In genomic region chr11:132245558-132246385, GRCh38 we compare ENCODE assay signal across 15 cellular contexts.
DNase-seq lines count a peak whose midpoint lies in the region; ATAC-seq lines count a peak whose summit lies in the region.
"Had no signal": no experiment of that assay in that cellular context is flagged by ENCODE, and none has a peak within 500 bp of the region (broad histone marks: within the 10 kb centered on the region; RNA-seq: fewer than 3 reads in every experiment).

No MANE protein-coding gene starts in this region.

- in situ Hi-C loops in G401 (cut with HindIII; ENCODE audit: low sequenced_read_pairs), result no loop called here

- DNase-seq in G401 (ENCODE audit: low spot score) (peak; percentile 83), cerebellar cortex (ENCODE audit: low spot score) (peak; percentile 79), iPS-NIHi7 (ENCODE audit: extremely low spot score) (peak; percentile 29), putamen (ENCODE audit: low spot score) (peak; percentile 60), NCI-H226 (no peak), NCI-H524 treated with DMSO at 0.1 percent for 48 hours (lab: John Stamatoyannopoulos, UW) (no peak)
- DNase-seq: AML-193; CD4-positive, alpha-beta T cell; DMS79; GDM1; NCI-H1436; NCI-H2227 treated with DMSO at 0.1 percent for 48 hours; NCI-H69 had no signal

- ATAC-seq in HG02870 (IDR thresholded peaks at IDR 0.05; ENCODE audit: unreplicated experiment) (no peak), HG03175 (IDR thresholded peaks at IDR 0.05; ENCODE audit: unreplicated experiment) (no peak)

Comparison
In these comparisons a context has a peak if more than half of its experiments do, and no peak if none do; other contexts are left out.
1. DNase-seq: peak in G401 (single experiment), cerebellar cortex (single experiment), iPS-NIHi7 (single experiment) and putamen (single experiment); none in NCI-H226 (single experiment) and NCI-H524 treated with DMSO at 0.1 percent for 48 hours (single experiment).